ENCODE assay signal across 8 cellular contexts in genomic region chr11:120172054-120172881, GRCh38. TPM values are rescaled to one million over a fixed set of nuclear protein-coding genes. Genes with fewer than 3 reads are reported as not detected.
DNase-seq lines count a peak whose midpoint lies in the region; ATAC-seq and TF ChIP-seq lines count a peak whose summit lies in the region.

No MANE protein-coding gene starts in this region.

- DNase-seq in BJ (ENCODE audit: low read depth) (no peak), NCI-H1105 (lab: John Stamatoyannopoulos, UW) (peak; percentile 45), WERI-Rb-1 (peak; percentile 71), dermis microvascular lymphatic vessel endothelial cell (ENCODE audit: low read depth in 2 of 2) (peak; percentile 51 to 66), right lobe of liver (peak; percentile 74 to 76 (median 76)), activated gamma-delta T cell (lab: John Stamatoyannopoulos, UW) (no peak)
- DNase-seq in stimulated activated CD8-positive, alpha-beta memory T cell treated with anti-CD3 and anti-CD28 coated beads, Interleukin-4, amount 100 ng/mL, for 48 hours = peak; percentile 63

- intact Hi-C loops in right lobe of liver (cut with DNase I) = loop anchor here (5.0 kb wide), 4 partner anchors 55 to 130 kb away; no protein-coding TSS in a partner anchor

- CTCF ChIA-PET in BJ (lab: Yijun Ruan, JAX) = interaction anchor here (1.0 to 12.1 kb wide), 16 partner anchors 8 to 130 kb away, joined by 3 to 250 read pairs (median 5); partner anchors contain the start of gene POU2F3

- 16% methylated on average over 14 of the region's 23 CpGs for WGBS in right lobe of liver (ENCODE audit: insufficient coverage, low coverage, low lambda C conversion rate, missing lambda C conversion rate)

- peaks cover 0 to 17% (median 3%) of the 10 kb centered on the region in 4 donors for H3K4me1 ChIP-seq in right lobe of liver

- POLR2A ChIA-PET in BJ (lab: Charles Lee) = no interaction called here

- TF ChIP-seq CTCF in BJ (IDR thresholded peaks at IDR 0.05; ENCODE audit: insufficient read depth, low read depth, low read length) = peak; percentile 80
- peak; percentile 88 for TF ChIP-seq CTCF in WERI-Rb-1 (IDR thresholded peaks at IDR 0.05; ENCODE audit: low read depth, low read length)
- peak; percentile 76 to 84 (median 80) for TF ChIP-seq CTCF in right lobe of liver (IDR thresholded peaks at IDR 0.05)

- H3K4me3 ChIP-seq in BJ (ENCODE audit: low read depth, low read length) = no peak overlapping the region
- no peak overlapping the region for H3K4me3 ChIP-seq in WERI-Rb-1 (ENCODE audit: low read depth, low read length)
- H3K4me3 ChIP-seq in right lobe of liver = no peak overlapping the region

- H3K27me3 ChIP-seq in BJ (ENCODE audit: control insufficient read depth, insufficient read depth, low read length) (peaks cover 22% of the 10 kb centered on the region), WERI-Rb-1 (ENCODE audit: insufficient read depth, low read depth, severe bottlenecking) (peaks cover 6% of the 10 kb centered on the region), right lobe of liver (no peaks in the 10 kb centered on the region)

- H3K9me3 ChIP-seq in WERI-Rb-1 (ENCODE audit: severe bottlenecking) = no peaks in the 10 kb centered on the region
- H3K9me3 ChIP-seq in right lobe of liver = no peaks in the 10 kb centered on the region

- no peak for TF ChIP-seq POLR2A in right lobe of liver (IDR thresholded peaks at IDR 0.05)

- no peak overlapping the region for H3K27ac ChIP-seq in WERI-Rb-1
- H3K27ac ChIP-seq in right lobe of liver = no peak overlapping the region

- H3K36me3 ChIP-seq in BJ (ENCODE audit: control insufficient read depth, insufficient read depth, low read length) (no peaks in the 10 kb centered on the region), WERI-Rb-1 (no peaks in the 10 kb centered on the region), right lobe of liver (no peaks in the 10 kb centered on the region)

- ATAC-seq in GM18907 (IDR thresholded peaks at IDR 0.05; ENCODE audit: unreplicated experiment) (peak; percentile 57), right lobe of liver (peak; percentile 76 to 80 (median 80))

RNA-seq across cellular contexts. Expression of gene TRIM29, which starts 34.4 kb away (rescaled TPM):
- polyA plus RNA-seq in BJ (2011; rRNA removed) = 1.3 and 1.5 TPM in 2 replicates
- 0.72 and 0.85 TPM in 2 replicates for polyA minus RNA-seq in BJ (2011; rRNA and poly(A)+ RNA removed)
- total RNA-seq in dermis microvascular lymphatic vessel endothelial cell = not detected in 2 replicates
- total RNA-seq in right lobe of liver = 1 to 10 TPM in 4 of 6 experiments, not detected in 2; 1.1 to 2.1 (median 1.3) TPM

RNA-seq across cellular contexts. Expression of gene OAF, which starts 38.6 kb away (rescaled TPM):
- 32.8 and 47.5 TPM in 2 replicates for polyA plus RNA-seq in BJ (2011; rRNA removed)
- polyA minus RNA-seq in BJ (2011; rRNA and poly(A)+ RNA removed) = 13.8 and 22.0 TPM in 2 replicates
- 21.7 and 27.4 TPM in 2 replicates for total RNA-seq in dermis microvascular lymphatic vessel endothelial cell
- total RNA-seq in right lobe of liver = 100 to 1,000 TPM; 199 to 271 (median 220) TPM

Comparison
In these comparisons a context has a peak if more than half of its experiments do, and no peak if none do; other contexts are left out.
1. DNase-seq: peak in NCI-H1105 (single experiment), WERI-Rb-1 (single experiment), dermis microvascular lymphatic vessel endothelial cell (2 of 2), right lobe of liver (3 of 3) and stimulated activated CD8-positive, alpha-beta memory T cell treated with anti-CD3 and anti-CD28 coated beads, Interleukin-4, amount 100 ng/mL, for 48 hours (single experiment); none in BJ (single experiment) and activated gamma-delta T cell (single experiment).
2. Peak in every context shown above with its lines, with median percentiles within 50 percentile points of each other: CTCF ChIP-seq.